ENCODE assay signal across 24 cellular contexts in the genomic region with DNA sequence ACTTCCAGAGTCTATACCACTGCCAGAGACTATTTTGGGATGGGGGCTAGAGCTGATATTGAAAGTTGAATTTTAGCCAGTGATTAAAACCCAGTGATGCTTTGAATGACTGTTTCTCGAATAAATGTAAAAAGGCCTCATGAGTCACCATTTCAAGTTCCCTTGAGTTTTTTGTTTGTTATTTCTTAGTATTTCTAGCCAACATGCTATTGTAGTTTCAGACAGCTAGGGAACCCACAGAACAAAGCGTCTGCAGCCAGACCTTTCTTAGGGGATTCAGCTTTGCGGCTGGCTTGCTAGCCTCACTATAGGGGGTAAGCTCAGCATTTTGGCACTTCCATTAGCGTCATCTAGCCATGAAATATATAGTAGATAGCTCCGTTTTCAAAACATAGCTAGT.
DNase-seq lines count a peak whose midpoint lies in the region; ATAC-seq, FAIRE-seq and TF ChIP-seq lines count a peak whose summit lies in the region.
"Had no signal": no experiment of that assay in that cellular context is flagged by ENCODE, and none has a peak within 500 bp of the region (broad histone marks: within the 10 kb centered on the region; RNA-seq: fewer than 3 reads in every experiment).

No MANE protein-coding gene starts in this region.

- no peak for FAIRE-seq in A549 (lab: Jason Lieb, UNC)
- FAIRE-seq: A204.1, H54 had no signal

- no peak for TF ChIP-seq POLR2A in A549 (IDR thresholded peaks at IDR 0.05; ENCODE audit: low read length)

- H3K27ac ChIP-seq in A549, result no peak overlapping the region
- H3K27ac ChIP-seq in SJSA1, result no peak overlapping the region
- H3K27ac ChIP-seq: ovary, right lobe of liver had no signal

- H3K4me1 ChIP-seq in A549, result peaks cover 20% of the 10 kb centered on the region
- peaks cover 11% of the 10 kb centered on the region for H3K4me1 ChIP-seq in SJSA1 (replicated peaks)

- H3K27me3 ChIP-seq in SJSA1 (replicated peaks), result no peaks in the 10 kb centered on the region
- H3K27me3 ChIP-seq: ovary, right lobe of liver had no signal

- POLR2A ChIA-PET in A549 (lab: Yijun Ruan, JAX), result interaction anchor here (0.6 to 0.7 kb wide), 2 partner anchors 26 to 240 kb away, joined by 5 to 11 read pairs; no protein-coding TSS in a partner anchor
- POLR2A ChIA-PET in activated CD4-positive, alpha-beta T cell treated with anti-CD3 and anti-CD28 coated beads, Interleukin-2, amount 10 ng/mL, durations not matched to agents 7 days and 5 days (lab: Charles Lee), result no interaction called here

- DNase-seq in A549 (ENCODE audit: low read depth in 1 of 2, low spot score in 1 of 2) (no peak), SJSA1 (ENCODE audit: low read depth in 1 of 2, low spot score in 2 of 2) (peak; percentile 44 to 50), choroid plexus epithelial cell (ENCODE audit: low read depth) (peak; percentile 84), NCI-H1048 (lab: John Stamatoyannopoulos, UW) (no peak), GM19240 (ENCODE audit: insufficient read length, low spot score) (no peak), NCI-H2081 treated with DMSO at 0.1 percent for 48 hours (lab: John Stamatoyannopoulos, UW) (no peak)
- no peak for DNase-seq in activated CD4-positive, alpha-beta T cell treated with anti-CD3 and anti-CD28 coated beads, Interleukin-2, amount 10 ng/mL, durations not matched to agents 7 days and 5 days
- DNase-seq: activated CD4-positive, alpha-beta memory T cell treated with anti-CD3 and anti-CD28 coated beads for 36 hours; activated CD4-positive, CD25-positive, alpha-beta regulatory T cell; activated effector memory CD4-positive, alpha-beta T cell treated with Interleukin-2 at 50 U/mL for 16 hours; C1 segment of cervical spinal cord; central memory CD4-positive, alpha-beta T cell; glutamatergic neuron; KBM-7; left colon; naive B cell; NCI-H1694; NCI-H69; ovary; right lobe of liver; T-helper 9 cell had no signal

- H3K4me3 Mint-ChIP-seq in nephron, result no peak overlapping the region
- H3K4me3 Mint-ChIP-seq in activated CD4-positive, alpha-beta T cell treated with anti-CD3 and anti-CD28 coated beads, Interleukin-2, amount 10 ng/mL, durations not matched to agents 7 days and 5 days, result no peak overlapping the region
- H3K4me3 Mint-ChIP-seq: activated CD4-positive, alpha-beta memory T cell treated with anti-CD3 and anti-CD28 coated beads for 36 hours; naive B cell had no signal

- no peak for ATAC-seq in A549
- ATAC-seq: left colon, right lobe of liver had no signal

- peaks cover 51% of the 10 kb centered on the region for H3K4me1 Mint-ChIP-seq in nephron
- H3K4me1 Mint-ChIP-seq in activated CD4-positive, alpha-beta T cell treated with anti-CD3 and anti-CD28 coated beads, Interleukin-2, amount 10 ng/mL, durations not matched to agents 7 days and 5 days, result peaks cover 11% of the 10 kb centered on the region

- H3K4me3 ChIP-seq in A549, result no peak overlapping the region
- no peak overlapping the region for H3K4me3 ChIP-seq in SJSA1
- H3K4me3 ChIP-seq in choroid plexus epithelial cell (ENCODE audit: low read depth, low read length), result no peak overlapping the region
- H3K4me3 ChIP-seq: ovary, right lobe of liver had no signal

- H3K9me3 Mint-ChIP-seq in nephron, result no peaks in the 10 kb centered on the region
- no peaks in the 10 kb centered on the region for H3K9me3 Mint-ChIP-seq in activated CD4-positive, alpha-beta T cell treated with anti-CD3 and anti-CD28 coated beads, Interleukin-2, amount 10 ng/mL, durations not matched to agents 7 days and 5 days
- H3K9me3 Mint-ChIP-seq: activated CD4-positive, alpha-beta memory T cell treated with anti-CD3 and anti-CD28 coated beads for 36 hours; naive B cell had no signal

- peak overlapping the region in 2 of 3 experiments; percentile 62 to 85 for H3K27ac Mint-ChIP-seq in nephron
- H3K27ac Mint-ChIP-seq in activated CD4-positive, alpha-beta T cell treated with anti-CD3 and anti-CD28 coated beads, Interleukin-2, amount 10 ng/mL, durations not matched to agents 7 days and 5 days, result no peak overlapping the region
- H3K27ac Mint-ChIP-seq: activated CD4-positive, alpha-beta memory T cell treated with anti-CD3 and anti-CD28 coated beads for 36 hours; naive B cell had no signal

- CTCF ChIA-PET in A549 (lab: Yijun Ruan, JAX), result interaction anchor here (1.0 to 6.7 kb wide), 2 partner anchors 18 to 140 kb away, joined by 4 to 50 read pairs; no protein-coding TSS in a partner anchor
- CTCF ChIA-PET in activated CD4-positive, alpha-beta T cell treated with anti-CD3 and anti-CD28 coated beads, Interleukin-2, amount 10 ng/mL, durations not matched to agents 7 days and 5 days (lab: Charles Lee), result no interaction called here

- TF ChIP-seq CTCF in A549 (IDR thresholded peaks at IDR 0.05), result no peak
- peak; percentile 26 for TF ChIP-seq CTCF in choroid plexus epithelial cell (conservative IDR thresholded peaks at IDR 0.05; ENCODE audit: low read depth, low read length)
- TF ChIP-seq CTCF in nephron (IDR thresholded peaks at IDR 0.05; ENCODE audit: unreplicated experiment in 3 of 3), result no peak

- H3K27me3 Mint-ChIP-seq in nephron (ENCODE audit: low read depth), result no peaks in the 10 kb centered on the region
- H3K27me3 Mint-ChIP-seq in activated CD4-positive, alpha-beta T cell treated with anti-CD3 and anti-CD28 coated beads, Interleukin-2, amount 10 ng/mL, durations not matched to agents 7 days and 5 days, result peaks cover 17% of the 10 kb centered on the region
- H3K27me3 Mint-ChIP-seq: activated CD4-positive, alpha-beta memory T cell treated with anti-CD3 and anti-CD28 coated beads for 36 hours; naive B cell had no signal

- peaks cover 66% of the 10 kb centered on the region for H3K36me3 Mint-ChIP-seq in nephron (ENCODE audit: low read depth)
- no peaks in the 10 kb centered on the region for H3K36me3 Mint-ChIP-seq in activated CD4-positive, alpha-beta T cell treated with anti-CD3 and anti-CD28 coated beads, Interleukin-2, amount 10 ng/mL, durations not matched to agents 7 days and 5 days (ENCODE audit: low read depth)
- H3K36me3 Mint-ChIP-seq: activated CD4-positive, alpha-beta memory T cell treated with anti-CD3 and anti-CD28 coated beads for 36 hours had no signal

- H3K4me2 ChIP-seq in A549, result no peak overlapping the region

- no peaks in the 10 kb centered on the region for H3K9me3 ChIP-seq in A549
- no peaks in the 10 kb centered on the region for H3K9me3 ChIP-seq in SJSA1 (replicated peaks)
- H3K9me3 ChIP-seq: ovary, right lobe of liver had no signal

- no peak for TF ChIP-seq RAD21 in A549 (conservative IDR thresholded peaks at IDR 0.05 in 1 of 2, IDR thresholded peaks at IDR 0.05 in 1 of 2)

- 88% methylated on average over 5 of the region's 5 CpGs for WGBS in A549 (ENCODE audit: missing lambda C conversion rate)

- H3K36me3 ChIP-seq in SJSA1, result peaks cover 25% of the 10 kb centered on the region
- H3K36me3 ChIP-seq: ovary had no signal

- TF ChIP-seq EP300 in A549 (IDR thresholded peaks at IDR 0.05), result no peak

TF ChIP-seq in A549, 52 proteins besides CTCF, POLR2A, EP300 and RAD21:
- TF ChIP-seq FOSL2 (IDR thresholded peaks at IDR 0.05) (no peak), FOSL2 (CRISPR knock-in tag; IDR thresholded peaks at IDR 0.05) (peak; percentile 14; the same call in 1 of the 2 replicates), JUNB (IDR thresholded peaks at IDR 0.05) (no peak)

Comparison
In these comparisons a context has a peak if more than half of its experiments do, and no peak if none do; other contexts are left out.
1. DNase-seq: peak in SJSA1 (2 of 2) and choroid plexus epithelial cell (single experiment); none in A549 (0 of 2), NCI-H1048 (single experiment), GM19240 (single experiment), NCI-H2081 treated with DMSO at 0.1 percent for 48 hours (single experiment) and activated CD4-positive, alpha-beta T cell treated with anti-CD3 and anti-CD28 coated beads, Interleukin-2, amount 10 ng/mL, durations not matched to agents 7 days and 5 days (single experiment).